18 cellular contexts compared by ENCODE assay signal in the genomic region with DNA sequence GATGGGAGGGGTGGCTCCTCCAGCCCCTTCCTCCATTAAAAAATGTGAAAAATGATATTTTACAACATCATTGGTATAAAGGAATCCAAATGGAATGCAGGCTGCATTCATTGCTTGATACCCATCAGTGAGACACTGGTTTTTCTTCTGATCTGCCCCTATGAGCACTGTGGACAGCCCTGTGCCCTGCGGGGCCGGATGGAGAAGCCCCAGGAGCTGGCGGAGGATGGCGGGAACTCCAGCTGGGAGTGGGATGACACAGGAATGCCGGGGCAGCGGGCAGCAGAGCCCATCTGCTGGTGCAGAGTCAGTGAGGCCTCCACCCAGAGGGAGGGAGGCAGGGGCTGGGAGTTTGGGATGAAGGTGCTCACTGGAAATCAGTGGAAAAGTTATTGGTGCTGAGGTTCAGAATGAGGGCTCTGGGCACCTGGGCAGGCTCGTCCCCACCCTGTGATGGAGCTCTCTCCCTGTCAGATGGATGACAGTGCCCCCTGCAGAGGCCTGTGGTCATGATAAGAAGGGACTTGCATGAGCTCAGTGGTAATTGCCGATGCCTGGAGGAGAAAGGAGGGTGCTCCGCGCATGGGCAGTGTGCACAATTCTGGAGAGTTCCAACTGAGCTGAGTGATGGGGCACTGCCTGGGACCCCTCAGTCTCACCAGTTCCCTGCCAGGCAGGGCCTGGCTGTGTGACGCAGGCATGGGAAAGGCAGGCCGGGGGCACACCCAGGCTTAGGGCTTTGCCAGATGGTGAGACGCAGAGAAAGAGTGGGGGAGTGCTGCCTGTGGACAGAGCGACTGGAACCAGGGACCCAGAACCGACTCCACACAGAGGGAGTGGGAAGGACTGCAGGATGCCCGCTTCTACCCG. TPM values are rescaled to one million over a fixed set of nuclear protein-coding genes. Genes with fewer than 3 reads are reported as not detected.
DNase-seq lines count a peak whose midpoint lies in the region; ATAC-seq and TF ChIP-seq lines count a peak whose summit lies in the region.
"Had no signal": no experiment of that assay in that cellular context is flagged by ENCODE, and none has a peak within 500 bp of the region (broad histone marks: within the 10 kb centered on the region; RNA-seq: fewer than 3 reads in every experiment).

No MANE protein-coding gene starts in this region.

- POLR2A ChIA-PET in activated CD8-positive, alpha-beta T cell treated with anti-CD3 and anti-CD28 coated beads for 36 hours (lab: Charles Lee) = interaction anchor here (0.6 kb wide), 1 partner anchor 25 kb away, joined by 3 read pairs; no protein-coding TSS in a partner anchor

- H3K14ac ChIP-seq in mesenchymal stem cell (ENCODE audit: low read length in 2 of 2) = no peak overlapping the region

- H2AFZ ChIP-seq in mesenchymal stem cell (ENCODE audit: low read depth, low read length) = no peak overlapping the region

- no peaks in the 10 kb centered on the region for H3K36me3 Mint-ChIP-seq in activated CD8-positive, alpha-beta T cell treated with anti-CD3 and anti-CD28 coated beads for 36 hours (ENCODE audit: low read depth)
- H3K36me3 Mint-ChIP-seq: CD4-positive, alpha-beta memory T cell had no signal

- TF ChIP-seq CTCF in BE2C (IDR thresholded peaks at IDR 0.05; ENCODE audit: low read depth, low read length) (peak; percentile 28; the same call in 1 of the 2 replicates), prostate gland (IDR thresholded peaks at IDR 0.05) (no peak)
- TF ChIP-seq CTCF in activated CD8-positive, alpha-beta T cell treated with anti-CD3 and anti-CD28 coated beads for 36 hours (IDR thresholded peaks at IDR 0.05) = no peak

- no peak overlapping the region for H3K18ac ChIP-seq in mesenchymal stem cell (ENCODE audit: low read depth in 1 of 2, low read length in 2 of 2)

- peak overlapping the region; percentile 1 for H2BK5ac ChIP-seq in mesenchymal stem cell (ENCODE audit: low read depth, low read length, poor library complexity, severe bottlenecking)

- no peak overlapping the region for H3K4me3 Mint-ChIP-seq in activated CD8-positive, alpha-beta T cell treated with anti-CD3 and anti-CD28 coated beads for 36 hours
- H3K4me3 Mint-ChIP-seq: CD4-positive, alpha-beta memory T cell; nephron had no signal

- H3K27ac ChIP-seq in SJSA1 (peak overlapping the region; percentile 47), mesenchymal stem cell (ENCODE audit: low read length, poor library complexity, severe bottlenecking) (peak overlapping the region; percentile 60), prostate gland (no peak overlapping the region)
- H3K27ac ChIP-seq: stomach had no signal

- H3K27me3 Mint-ChIP-seq in activated CD8-positive, alpha-beta T cell treated with anti-CD3 and anti-CD28 coated beads for 36 hours = peaks cover 32% of the 10 kb centered on the region

- H4K8ac ChIP-seq in mesenchymal stem cell (ENCODE audit: low read length) = no peak overlapping the region

- no peak overlapping the region for H3K27ac Mint-ChIP-seq in activated CD8-positive, alpha-beta T cell treated with anti-CD3 and anti-CD28 coated beads for 36 hours
- H3K27ac Mint-ChIP-seq: CD4-positive, alpha-beta memory T cell had no signal

- H3K4me1 Mint-ChIP-seq in activated CD8-positive, alpha-beta T cell treated with anti-CD3 and anti-CD28 coated beads for 36 hours (ENCODE audit: low read depth) = peaks cover 7% of the 10 kb centered on the region

- ATAC-seq in activated CD8-positive, alpha-beta T cell treated with anti-CD3 and anti-CD28 coated beads for 36 hours = no peak
- ATAC-seq: left colon had no signal

- TF ChIP-seq POLR2A in prostate gland (IDR thresholded peaks at IDR 0.05) = no peak

- no peak overlapping the region for H3K9ac ChIP-seq in mesenchymal stem cell (ENCODE audit: low read length)

- H4K91ac ChIP-seq in mesenchymal stem cell (ENCODE audit: low read length) = no peak overlapping the region

- no peak overlapping the region for H3K23ac ChIP-seq in mesenchymal stem cell (ENCODE audit: low read length in 2 of 2)

- H3K27me3 ChIP-seq in BE2C (no peaks in the 10 kb centered on the region), H7 (ENCODE audit: control insufficient read depth, insufficient read depth, low read length) (no peaks in the 10 kb centered on the region), SJSA1 (replicated peaks) (peaks cover 3% of the 10 kb centered on the region; the same call in 1 of the 2 replicates), mesenchymal stem cell (ENCODE audit: control insufficient read depth in 1 of 2, insufficient read depth in 1 of 2, low read length in 2 of 2) (peaks cover 0 to 68% of the 10 kb centered on the region in 2 experiments), prostate gland (replicated peaks; ENCODE audit: insufficient read depth) (no peaks in the 10 kb centered on the region)

- CTCF ChIA-PET in activated CD8-positive, alpha-beta T cell treated with anti-CD3 and anti-CD28 coated beads for 36 hours (lab: Charles Lee) = interaction anchor here (1.4 to 2.7 kb wide), 4 partner anchors 19 to 120 kb away, joined by 4 to 8 read pairs (median 6); no protein-coding TSS in a partner anchor

- no peak overlapping the region for H2BK12ac ChIP-seq in mesenchymal stem cell (ENCODE audit: low read length in 2 of 2)

- H3K4me2 ChIP-seq in mesenchymal stem cell (ENCODE audit: low read length, poor library complexity, severe bottlenecking) = peak overlapping the region; percentile 29

- H3K4ac ChIP-seq in mesenchymal stem cell (ENCODE audit: low read depth in 1 of 2, low read length in 2 of 2) = no peak overlapping the region

- H2BK15ac ChIP-seq in mesenchymal stem cell (ENCODE audit: low read depth, poor library complexity, severe bottlenecking) = no peak overlapping the region

- peak; percentile 36 for DNase-seq in BE2C
- peak; percentile 58 for DNase-seq in H7
- DNase-seq in SJSA1 (ENCODE audit: low read depth in 1 of 2, low spot score in 2 of 2) = peak; percentile 61 to 72
- no peak for DNase-seq in mesenchymal stem cell
- no peak for DNase-seq in NOMO-1 treated with dmso at 0.1 percent for 144 hours (lab: John Stamatoyannopoulos, UW; ENCODE audit: unreplicated experiment)
- no peak for DNase-seq in activated CD8-positive, alpha-beta T cell treated with anti-CD3 and anti-CD28 coated beads for 36 hours
- DNase-seq in SKM-1 (lab: John Stamatoyannopoulos, UW; ENCODE audit: unreplicated experiment) = no peak
- no peak for DNase-seq in prostate gland (ENCODE audit: low spot score)
- DNase-seq: activated CD4-positive, alpha-beta T cell treated with anti-CD3 and anti-CD28 coated beads, Interleukin-2, amount 50 U/mL, for 1 hour; CD4-positive, alpha-beta memory T cell; head of caudate nucleus; left colon; stomach; T-helper 2 cell had no signal

- H2BK120ac ChIP-seq in mesenchymal stem cell (ENCODE audit: low read depth, low read length) = no peak overlapping the region

- H3K9me3 Mint-ChIP-seq in activated CD8-positive, alpha-beta T cell treated with anti-CD3 and anti-CD28 coated beads for 36 hours = no peaks in the 10 kb centered on the region
- H3K9me3 Mint-ChIP-seq: CD4-positive, alpha-beta memory T cell; nephron had no signal

- 72% methylated on average over 14 of the region's 17 CpGs for WGBS in mesenchymal stem cell
- 82% methylated on average over 17 of the region's 17 CpGs for WGBS in prostate gland

- H2AK5ac ChIP-seq in mesenchymal stem cell (ENCODE audit: low read length, severe bottlenecking) = peak overlapping the region; percentile 72

- H3K4me1 ChIP-seq in BE2C (no peaks in the 10 kb centered on the region; the same call in 1 of the 2 replicates), SJSA1 (replicated peaks) (peaks cover 20% of the 10 kb centered on the region), mesenchymal stem cell (ENCODE audit: control insufficient read depth, insufficient read depth, low read depth, low read length) (peaks cover 25% of the 10 kb centered on the region), prostate gland (replicated peaks) (no peaks in the 10 kb centered on the region)

- H3K36me3 ChIP-seq in BE2C (no peaks in the 10 kb centered on the region), H7 (replicated peaks; ENCODE audit: control insufficient read depth, insufficient read depth, low read length) (no peaks in the 10 kb centered on the region), SJSA1 (no peaks in the 10 kb centered on the region), mesenchymal stem cell (ENCODE audit: control insufficient read depth in 1 of 2, insufficient read depth in 2 of 2, low read depth in 1 of 2, low read length in 2 of 2) (no peaks in the 10 kb centered on the region), prostate gland (no peaks in the 10 kb centered on the region)
- H3K36me3 ChIP-seq: stomach had no signal

- intact Hi-C loops in activated CD8-positive, alpha-beta T cell treated with anti-CD3 and anti-CD28 coated beads for 36 hours (cut with micrococcal nuclease) = no loop called here
- intact Hi-C loops in prostate gland (cut with DNase I) = no loop called here

- no peak overlapping the region for H3K4me3 ChIP-seq in BE2C (ENCODE audit: low read depth, low read length)
- H3K4me3 ChIP-seq in H7 (ENCODE audit: insufficient read depth, low read depth, low read length) = no peak overlapping the region
- H3K4me3 ChIP-seq in SJSA1 = no peak overlapping the region
- H3K4me3 ChIP-seq in mesenchymal stem cell (ENCODE audit: insufficient read depth in 1 of 2, low read depth in 1 of 2, low read length in 2 of 2) = no peak overlapping the region
- H3K4me3 ChIP-seq in prostate gland = no peak overlapping the region
- H3K4me3 ChIP-seq: stomach had no signal

- no peaks in the 10 kb centered on the region for H3K79me1 ChIP-seq in mesenchymal stem cell (replicated peaks; ENCODE audit: low read length, poor library complexity, severe bottlenecking)

- H3K9me3 ChIP-seq in BE2C (no peaks in the 10 kb centered on the region), SJSA1 (replicated peaks) (no peaks in the 10 kb centered on the region), mesenchymal stem cell (ENCODE audit: control insufficient read depth, low read length) (no peaks in the 10 kb centered on the region), prostate gland (no peaks in the 10 kb centered on the region)
- H3K9me3 ChIP-seq: stomach had no signal

RNA-seq across cellular contexts. Expression of gene CTCFL, which starts 23.2 kb away (rescaled TPM):
- not detected for polyA plus RNA-seq in BE2C (2012; ENCODE audit: insufficient read depth, insufficient read length, low read depth)
- 8.2 and 14.2 TPM in 2 replicates for total RNA-seq in H7 (2014; rRNA removed; shearing (Covaris generic))
- not detected in 2 replicates for total RNA-seq in SJSA1 (2014; rRNA removed; shearing (Covaris generic))
- polyA plus RNA-seq in mesenchymal stem cell (2013, experiment 1 of 2) = not detected
- 0.01 TPM for polyA plus RNA-seq in mesenchymal stem cell (2013, experiment 2 of 2)
- not detected for total RNA-seq in activated CD8-positive, alpha-beta T cell treated with anti-CD3 and anti-CD28 coated beads for 36 hours
- 10 to 100 TPM in 1 of 2 donors, not detected in 1; 10.8 TPM for total RNA-seq in prostate gland
- total RNA-seq: bronchial epithelial cell; CD4-positive, alpha-beta memory T cell; endothelial cell of umbilical vein; left colon; MCF 10A; stomach had no signal
- polyA plus RNA-seq: CD4-positive, alpha-beta memory T cell; endothelial cell of umbilical vein; stomach had no signal

RNA-seq across cellular contexts. Expression of gene PCK1, which starts 59.2 kb away (rescaled TPM):
- polyA plus RNA-seq in BE2C (2012; ENCODE audit: insufficient read depth, insufficient read length, low read depth) = not detected
- not detected in 2 replicates for total RNA-seq in H7 (2014; rRNA removed; shearing (Covaris generic))
- total RNA-seq in SJSA1 (2014; rRNA removed; shearing (Covaris generic)) = not detected in 2 replicates
- not detected for polyA plus RNA-seq in mesenchymal stem cell (2013, experiment 1 of 2)
- not detected for polyA plus RNA-seq in mesenchymal stem cell (2013, experiment 2 of 2)
- total RNA-seq in activated CD8-positive, alpha-beta T cell treated with anti-CD3 and anti-CD28 coated beads for 36 hours = not detected
- total RNA-seq in prostate gland = under 1 TPM in 1 of 2 donors, not detected in 1; 0.68 TPM
- total RNA-seq: bronchial epithelial cell; CD4-positive, alpha-beta memory T cell; endothelial cell of umbilical vein; MCF 10A had no signal
- polyA plus RNA-seq: CD4-positive, alpha-beta memory T cell; endothelial cell of umbilical vein had no signal

Comparison
In these comparisons a context has a peak if more than half of its experiments do, and no peak if none do; other contexts are left out.
1. DNase-seq: peak in BE2C (single experiment), H7 (single experiment) and SJSA1 (2 of 2); none in mesenchymal stem cell (single experiment), NOMO-1 treated with dmso at 0.1 percent for 144 hours (single experiment), activated CD8-positive, alpha-beta T cell treated with anti-CD3 and anti-CD28 coated beads for 36 hours (single experiment), SKM-1 (single experiment) and prostate gland (single experiment).
2. H3K27ac ChIP-seq: peak in SJSA1 (single experiment) and mesenchymal stem cell (single experiment); none in prostate gland (0 of 2).